In the genomic region with DNA sequence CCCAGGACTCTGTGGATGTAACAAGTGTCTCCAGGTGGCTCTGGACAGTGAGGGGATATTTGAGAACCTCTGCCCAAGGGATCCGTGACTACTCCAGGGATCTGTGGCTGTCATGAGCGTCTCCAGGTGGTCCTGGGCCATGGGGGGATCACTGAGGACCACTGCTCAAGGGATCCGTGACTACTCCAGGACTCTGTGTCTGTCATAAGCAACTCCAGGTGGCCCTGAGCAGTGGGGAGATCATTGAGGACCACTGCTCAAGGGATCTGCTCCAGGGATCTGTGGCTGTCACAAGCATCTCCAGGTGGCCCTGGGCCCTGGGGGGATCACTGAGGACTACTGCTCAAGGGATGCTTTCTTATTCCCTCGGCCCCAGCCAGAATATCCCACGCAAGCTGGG, we compare ENCODE assay signal across 26 cellular contexts.
"Had no signal": no experiment of that assay in that cellular context is flagged by ENCODE, and none has a peak within 500 bp of the region (broad histone marks: within the 10 kb centered on the region; RNA-seq: fewer than 3 reads in every experiment).

No MANE protein-coding gene starts in this region.

- ATAC-seq: activated CD4-positive, CD25-positive, alpha-beta regulatory T cell treated with anti-CD3 and anti-CD28 coated beads, Interleukin-2, amount 50 U/mL, for 24 hours; activated naive CD4-positive, alpha-beta T cell treated with anti-CD3 and anti-CD28 coated beads, Interleukin-2, amount 50 U/mL, for 72 hours; activated T-cell treated with anti-CD3 and anti-CD28 coated beads, Interleukin-2, amount 50 U/mL, for 72 hours; T-helper 17 cell had no signal

- H3K4me1 ChIP-seq: ascending aorta, breast epithelium, colonic mucosa had no signal

- DNase-seq: activated B cell treated with CpG ODN at 0.5 μM for 24 hours; activated CD4-positive, alpha-beta memory T cell treated with anti-CD3 and anti-CD28 coated beads, Interleukin-2, amount 10 ng/mL, durations not matched to agents 7 days and 5 days; activated CD4-positive, alpha-beta T cell treated with anti-CD3 and anti-CD28 coated beads for 48 hours; activated CD8-positive, alpha-beta memory T cell treated with anti-CD3 and anti-CD28 coated beads, Interleukin-2, amount 50 U/mL, for 48 hours; activated gamma-delta T cell; activated naive CD4-positive, alpha-beta T cell; activated naive CD4-positive, alpha-beta T cell treated with anti-CD3 and anti-CD28 coated beads, Interleukin-2, amount 10 ng/mL, durations not matched to agents 7 days and 5 days; activated naive CD8-positive, alpha-beta T cell treated with anti-CD3 and anti-CD28 coated beads, Interleukin-2, amount 10 ng/mL, durations not matched to agents 7 days and 5 days; activated T-cell treated with anti-CD3 and anti-CD28 coated beads for 4 hours; activated T-cell treated with anti-CD3 and anti-CD28 coated beads, Interleukin-2, amount 50 U/mL, for 24 hours; activated T-cell treated with anti-CD3 and anti-CD28 coated beads, Interleukin-2, amount 50 U/mL, for 72 hours; central memory CD4-positive, alpha-beta T cell; cerebellar nuclear complex; colonic mucosa; effector CD8-positive, alpha-beta T cell; foreskin fibroblast; T-helper 1 cell; T-helper 17 cell; T1000; WERI-Rb-1 had no signal

- H3K9me3 ChIP-seq: colonic mucosa had no signal

- H3K4me3 ChIP-seq: ascending aorta, breast epithelium, cardiac muscle cell, colonic mucosa had no signal

- H3K36me3 ChIP-seq: ascending aorta, breast epithelium, cardiac muscle cell, colonic mucosa, WERI-Rb-1 had no signal

- H3K27ac ChIP-seq: ascending aorta, breast epithelium, cardiac muscle cell, colonic mucosa, epithelial cell of prostate, WERI-Rb-1 had no signal

- H3K27me3 ChIP-seq: ascending aorta, cardiac muscle cell, colonic mucosa had no signal
